Comparison of ENCODE assay signal across 1 cellular context in genomic region chr1:149937779-149938178, GRCh38.
TF ChIP-seq lines count a peak whose summit lies in the region.

No MANE protein-coding gene starts in this region.

TF ChIP-seq in GM12878, 131 proteins besides CTCF, POLR2A, EP300 and RAD21:
- TF ChIP-seq SPI1 (IDR thresholded peaks at IDR 0.05; ENCODE audit: borderline replicate concordance, insufficient read depth, low read depth, low read length) (no peak), CHD2 (IDR thresholded peaks at IDR 0.05; ENCODE audit: borderline replicate concordance, low read depth, low read length) (no peak), IKZF1 (conservative IDR thresholded peaks at IDR 0.05) (peak; percentile 28; the same call in 1 of the 2 replicates)
- TF ChIP-seq, protein P1, sequence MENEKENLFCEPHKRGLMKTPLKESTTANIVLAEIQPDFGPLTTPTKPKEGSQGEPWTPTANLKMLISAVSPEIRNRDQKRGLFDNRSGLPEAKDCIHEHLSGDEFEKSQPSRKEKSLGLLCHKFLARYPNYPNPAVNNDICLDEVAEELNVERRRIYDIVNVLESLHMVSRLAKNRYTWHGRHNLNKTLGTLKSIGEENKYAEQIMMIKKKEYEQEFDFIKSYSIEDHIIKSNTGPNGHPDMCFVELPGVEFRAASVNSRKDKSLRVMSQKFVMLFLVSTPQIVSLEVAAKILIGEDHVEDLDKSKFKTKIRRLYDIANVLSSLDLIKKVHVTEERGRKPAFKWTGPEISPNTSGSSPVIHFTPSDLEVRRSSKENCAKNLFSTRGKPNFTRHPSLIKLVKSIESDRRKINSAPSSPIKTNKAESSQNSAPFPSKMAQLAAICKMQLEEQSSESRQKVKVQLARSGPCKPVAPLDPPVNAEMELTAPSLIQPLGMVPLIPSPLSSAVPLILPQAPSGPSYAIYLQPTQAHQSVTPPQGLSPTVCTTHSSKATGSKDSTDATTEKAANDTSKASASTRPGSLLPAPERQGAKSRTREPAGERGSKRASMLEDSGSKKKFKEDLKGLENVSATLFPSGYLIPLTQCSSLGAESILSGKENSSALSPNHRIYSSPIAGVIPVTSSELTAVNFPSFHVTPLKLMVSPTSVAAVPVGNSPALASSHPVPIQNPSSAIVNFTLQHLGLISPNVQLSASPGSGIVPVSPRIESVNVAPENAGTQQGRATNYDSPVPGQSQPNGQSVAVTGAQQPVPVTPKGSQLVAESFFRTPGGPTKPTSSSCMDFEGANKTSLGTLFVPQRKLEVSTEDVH (IDR thresholded peaks at IDR 0.05; ENCODE audit: low read depth, partially characterized antibody): no peak
